In the genomic region with DNA sequence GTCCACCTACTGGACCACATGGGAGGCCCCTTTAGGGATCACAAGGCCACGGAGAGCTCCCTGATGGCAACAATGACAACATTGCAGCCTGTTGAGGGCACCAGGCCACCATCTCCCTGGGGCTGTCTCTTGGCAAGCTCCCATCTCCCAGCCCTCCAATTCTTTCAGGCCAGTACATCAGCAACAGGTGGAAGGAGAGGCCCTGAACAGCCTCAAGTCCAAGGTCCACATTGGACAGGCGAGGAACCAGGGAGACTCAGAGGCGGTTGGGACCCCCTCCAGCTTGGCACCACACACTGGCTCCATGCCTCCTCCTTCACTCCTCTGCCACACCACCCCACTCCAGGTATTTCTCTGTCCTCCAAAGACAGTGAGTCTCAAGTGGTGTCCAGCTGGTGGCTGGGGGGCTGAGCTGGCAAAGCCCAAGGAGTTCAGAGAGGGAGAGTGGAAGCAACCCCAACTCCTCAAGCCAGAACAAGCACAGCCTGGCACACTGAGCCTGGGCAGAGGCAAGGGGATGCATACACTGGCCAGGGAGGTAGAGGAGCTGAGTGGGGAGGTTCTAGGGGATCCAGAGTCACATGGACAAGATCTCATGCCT, we compare ENCODE assay signal across 17 cellular contexts. TPM values are rescaled to one million over a fixed set of nuclear protein-coding genes. Genes with fewer than 3 reads are reported as not detected.
DNase-seq lines count a peak whose midpoint lies in the region; ATAC-seq and TF ChIP-seq lines count a peak whose summit lies in the region.
"Had no signal": no experiment of that assay in that cellular context is flagged by ENCODE, and none has a peak within 500 bp of the region (broad histone marks: within the 10 kb centered on the region; RNA-seq: fewer than 3 reads in every experiment).

No MANE protein-coding gene starts in this region.

- H3K4me1 ChIP-seq in BLaER1 (peaks cover 96% of the 10 kb centered on the region), MM.1S (ENCODE audit: low read length) (peaks cover 16% of the 10 kb centered on the region)
- H3K4me1 ChIP-seq: colonic mucosa had no signal

- ATAC-seq in HG02840 (IDR thresholded peaks at IDR 0.05; ENCODE audit: low FRiP score, unreplicated experiment): no peak

- H3K36me3 ChIP-seq in BLaER1 (peaks cover 11% of the 10 kb centered on the region; the same call in 1 of the 2 replicates), MM.1S (replicated peaks; ENCODE audit: insufficient read depth, low read length) (no peaks in the 10 kb centered on the region)
- H3K36me3 ChIP-seq: colonic mucosa, left ventricle myocardium inferior, sigmoid colon had no signal

- H3K27ac ChIP-seq in BLaER1 (peak overlapping the region; percentile 85), MM.1S (ENCODE audit: low read length) (no peak overlapping the region)
- H3K27ac ChIP-seq: colonic mucosa, hepatocyte, left ventricle myocardium inferior, sigmoid colon had no signal

- peaks cover 24% of the 10 kb centered on the region for H3K79me2 ChIP-seq in MM.1S (ENCODE audit: low read length)
- H3K79me2 ChIP-seq: hepatocyte had no signal

- no peak overlapping the region for H2AFZ ChIP-seq in MM.1S (ENCODE audit: low read length)
- H2AFZ ChIP-seq: hepatocyte had no signal

- H3K4me2 ChIP-seq in BLaER1 (peak overlapping the region; percentile 98), MM.1S (ENCODE audit: low read depth, low read length) (no peak overlapping the region)
- H3K4me2 ChIP-seq: hepatocyte had no signal

- peaks cover 12% of the 10 kb centered on the region for H3F3A ChIP-seq in MM.1S (ENCODE audit: insufficient read depth, low read length)

- H3K9me2 ChIP-seq in MM.1S (replicated peaks; ENCODE audit: insufficient read depth, low read length): no peaks in the 10 kb centered on the region

- intact Hi-C loops in dendritic cell treated with granulocyte-macrophage colony-stimulating factor and Interleukin-4, amounts not matched to agents 40 ng/mL and 50 ng/mL, for 4 days (cut with micrococcal nuclease): loop anchor here (10.0 kb wide), 1 partner anchor 50 kb away; a partner anchor contains a TSS

- H3K27me3 Mint-ChIP-seq in IgD-negative memory B cell: no peaks in the 10 kb centered on the region
- no peaks in the 10 kb centered on the region for H3K27me3 Mint-ChIP-seq in dendritic cell treated with granulocyte-macrophage colony-stimulating factor and Interleukin-4, amounts not matched to agents 40 ng/mL and 50 ng/mL, for 4 days

- no peak for DNase-seq in MM.1S
- no peak for DNase-seq in NAMALWA (ENCODE audit: low spot score)
- DNase-seq: activated CD8-positive, alpha-beta memory T cell treated with anti-CD3 and anti-CD28 coated beads for 24 hours; anterior cingulate cortex; colonic mucosa; DMS79 treated with DMSO at 0.1 percent for 48 hours; KBM-7; left ventricle myocardium inferior; NCI-H526; sigmoid colon; substantia nigra had no signal

- H3K9me3 ChIP-seq in BLaER1: no peaks in the 10 kb centered on the region
- H3K9me3 ChIP-seq in MM.1S (replicated peaks; ENCODE audit: insufficient read depth, low read length): no peaks in the 10 kb centered on the region
- H3K9me3 ChIP-seq: colonic mucosa, left ventricle myocardium inferior, sigmoid colon had no signal

- TF ChIP-seq CTCF in MM.1S (IDR thresholded peaks at IDR 0.05; ENCODE audit: low read length): no peak

- H3K27ac Mint-ChIP-seq in IgD-negative memory B cell: peak overlapping the region in 2 of 3 donors; percentile 23 to 75
- peak overlapping the region; percentile 73 for H3K27ac Mint-ChIP-seq in dendritic cell treated with granulocyte-macrophage colony-stimulating factor and Interleukin-4, amounts not matched to agents 40 ng/mL and 50 ng/mL, for 4 days

- H3K4me1 Mint-ChIP-seq in IgD-negative memory B cell: peaks cover 27 to 40% (median 28%) of the 10 kb centered on the region in 3 donors
- peaks cover 71% of the 10 kb centered on the region for H3K4me1 Mint-ChIP-seq in dendritic cell treated with granulocyte-macrophage colony-stimulating factor and Interleukin-4, amounts not matched to agents 40 ng/mL and 50 ng/mL, for 4 days (ENCODE audit: low read depth)

- H3K36me3 Mint-ChIP-seq in IgD-negative memory B cell: no peaks in the 10 kb centered on the region
- peaks cover 14% of the 10 kb centered on the region for H3K36me3 Mint-ChIP-seq in dendritic cell treated with granulocyte-macrophage colony-stimulating factor and Interleukin-4, amounts not matched to agents 40 ng/mL and 50 ng/mL, for 4 days (ENCODE audit: low read depth)

- H4K20me1 ChIP-seq in BLaER1 (no peaks in the 10 kb centered on the region), MM.1S (ENCODE audit: insufficient read depth, low read length) (no peaks in the 10 kb centered on the region)

- H3K9ac ChIP-seq in BLaER1 (peak overlapping the region; percentile 75; the same call in 1 of the 2 replicates), MM.1S (ENCODE audit: low read length) (no peak overlapping the region)

- H3K27me3 ChIP-seq in BLaER1 (no peaks in the 10 kb centered on the region), MM.1S (replicated peaks; ENCODE audit: insufficient read depth, low read length) (no peaks in the 10 kb centered on the region)
- H3K27me3 ChIP-seq: colonic mucosa, hepatocyte had no signal

- H3K9me3 Mint-ChIP-seq in IgD-negative memory B cell: no peaks in the 10 kb centered on the region
- no peaks in the 10 kb centered on the region for H3K9me3 Mint-ChIP-seq in dendritic cell treated with granulocyte-macrophage colony-stimulating factor and Interleukin-4, amounts not matched to agents 40 ng/mL and 50 ng/mL, for 4 days

- H3K4me3 Mint-ChIP-seq in IgD-negative memory B cell: peak overlapping the region in 3 of 4 donors; percentile 82 to 96 (median 85)
- no peak overlapping the region for H3K4me3 Mint-ChIP-seq in dendritic cell treated with granulocyte-macrophage colony-stimulating factor and Interleukin-4, amounts not matched to agents 40 ng/mL and 50 ng/mL, for 4 days

- H3K4me3 ChIP-seq in BLaER1 (no peak overlapping the region; the same call in 1 of the 2 replicates), MM.1S (ENCODE audit: low read length) (no peak overlapping the region)
- H3K4me3 ChIP-seq: colonic mucosa, hepatocyte, left ventricle myocardium inferior, sigmoid colon had no signal

RNA-seq across cellular contexts. Expression of a gene that starts 1.3 kb away (rescaled TPM):
- polyA plus RNA-seq in IgD-negative memory B cell: 251 TPM

RNA-seq across cellular contexts. Expression of a gene that starts 5.9 kb away (rescaled TPM):
- polyA plus RNA-seq in IgD-negative memory B cell: 1.7 TPM

RNA-seq across cellular contexts. Expression of a gene that starts 16.9 kb away (rescaled TPM):
- polyA plus RNA-seq in IgD-negative memory B cell: 6.8 TPM

RNA-seq across cellular contexts. Expression of a gene that starts 19.9 kb away (rescaled TPM):
- polyA plus RNA-seq in IgD-negative memory B cell: 128 TPM

RNA-seq across cellular contexts. Expression of a gene that starts 19.9 kb away (rescaled TPM):
- polyA plus RNA-seq in IgD-negative memory B cell: not detected
- polyA plus RNA-seq: hepatocyte, neural cell, sigmoid colon had no signal
